Comparison of ENCODE assay signal across 13 cellular contexts in the genomic region with DNA sequence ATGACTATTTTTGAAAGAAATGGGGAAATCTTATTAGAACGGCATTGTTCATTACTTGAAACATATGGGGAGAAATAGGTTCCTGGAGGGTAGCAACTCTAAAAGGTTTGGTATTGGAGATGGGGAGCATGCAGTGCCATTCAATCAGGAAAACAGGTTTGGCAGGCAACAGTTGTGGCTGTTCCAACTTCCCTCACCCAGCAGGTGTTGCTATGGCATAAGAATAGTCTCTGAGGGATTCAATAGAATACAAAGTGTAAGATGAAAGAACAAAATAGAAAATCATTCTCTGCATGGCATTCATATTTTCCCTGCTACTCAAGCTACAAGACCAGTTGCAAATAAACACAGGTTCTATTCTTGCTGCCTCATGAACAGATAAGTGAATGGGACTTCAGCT.
DNase-seq lines count a peak whose midpoint lies in the region; ATAC-seq lines count a peak whose summit lies in the region.
"Had no signal": no experiment of that assay in that cellular context is flagged by ENCODE, and none has a peak within 500 bp of the region (broad histone marks: within the 10 kb centered on the region; RNA-seq: fewer than 3 reads in every experiment).

No MANE protein-coding gene starts in this region.

- no peaks in the 10 kb centered on the region for H3K27me3 Mint-ChIP-seq in stimulated activated naive CD8-positive, alpha-beta T cell treated with anti-CD3 and anti-CD28 coated beads, Interleukin-15, amount 100 ng/mL, for 72 hours

- H3K4me3 Mint-ChIP-seq in stimulated activated naive CD8-positive, alpha-beta T cell treated with anti-CD3 and anti-CD28 coated beads, Interleukin-15, amount 100 ng/mL, for 72 hours, result no peak overlapping the region

- DNase-seq in A172 (ENCODE audit: low spot score) (peak; percentile 4), HT-29 (ENCODE audit: low spot score) (peak; percentile 33), SK-N-DZ (ENCODE audit: low spot score) (peak; percentile 18), islet precursor cell (peak; percentile 62), NCI-H2107 treated with DMSO at 0.1 percent for 48 hours (lab: John Stamatoyannopoulos, UW; ENCODE audit: unreplicated experiment) (no peak), posterior vena cava (ENCODE audit: low spot score) (no peak)
- DNase-seq in stimulated activated naive CD8-positive, alpha-beta T cell treated with anti-CD3 and anti-CD28 coated beads, Interleukin-15, amount 100 ng/mL, for 72 hours, result no peak
- DNase-seq: activated CD4-positive, alpha-beta T cell treated with anti-CD3 and anti-CD28 coated beads, Interleukin-2, amount 50 U/mL, for 48 hours; left ventricle myocardium superior; MG63; Right ventricle myocardium superior had no signal

- no peak for ATAC-seq in HG02759 (IDR thresholded peaks at IDR 0.05; ENCODE audit: unreplicated experiment)
- ATAC-seq in stimulated activated naive CD8-positive, alpha-beta T cell treated with anti-CD3 and anti-CD28 coated beads, Interleukin-15, amount 100 ng/mL, for 72 hours, result no peak
- ATAC-seq: GM12878, left ventricle myocardium superior had no signal

- no peaks in the 10 kb centered on the region for H3K4me1 Mint-ChIP-seq in stimulated activated naive CD8-positive, alpha-beta T cell treated with anti-CD3 and anti-CD28 coated beads, Interleukin-15, amount 100 ng/mL, for 72 hours

- H3K27ac Mint-ChIP-seq in stimulated activated naive CD8-positive, alpha-beta T cell treated with anti-CD3 and anti-CD28 coated beads, Interleukin-15, amount 100 ng/mL, for 72 hours, result no peak overlapping the region

- peaks cover 5% of the 10 kb centered on the region in 2 donors for H3K9me3 Mint-ChIP-seq in stimulated activated naive CD8-positive, alpha-beta T cell treated with anti-CD3 and anti-CD28 coated beads, Interleukin-15, amount 100 ng/mL, for 72 hours

- intact Hi-C loops in posterior vena cava (cut with DNase I), result no loop called here

Comparison
In these comparisons a context has a peak if more than half of its experiments do, and no peak if none do; other contexts are left out.
1. DNase-seq: peak in A172 (single experiment), HT-29 (single experiment), SK-N-DZ (single experiment) and islet precursor cell (single experiment); none in stimulated activated naive CD8-positive, alpha-beta T cell treated with anti-CD3 and anti-CD28 coated beads, Interleukin-15, amount 100 ng/mL, for 72 hours (0 of 2), NCI-H2107 treated with DMSO at 0.1 percent for 48 hours (single experiment) and posterior vena cava (single experiment).